Comparison of ENCODE assay signal across 19 cellular contexts in genomic region chr6:157880534-157880933, GRCh38. TPM values are rescaled to one million over a fixed set of nuclear protein-coding genes. Genes with fewer than 3 reads are reported as not detected.
DNase-seq lines count a peak whose midpoint lies in the region; ATAC-seq and TF ChIP-seq lines count a peak whose summit lies in the region.
"Had no signal": no experiment of that assay in that cellular context is flagged by ENCODE, and none has a peak within 500 bp of the region (broad histone marks: within the 10 kb centered on the region; RNA-seq: fewer than 3 reads in every experiment).

No MANE protein-coding gene starts in this region.

- TF ChIP-seq CTCF in GM23338 (conservative IDR thresholded peaks at IDR 0.05; ENCODE audit: low read depth in 2 of 2): no peak

- H3K36me3 Mint-ChIP-seq in CD4-positive, alpha-beta memory T cell: peaks cover 47 to 59% of the 10 kb centered on the region in 2 donors
- peaks cover 36% of the 10 kb centered on the region for H3K36me3 Mint-ChIP-seq in GM23338 (ENCODE audit: low read depth)
- H3K36me3 Mint-ChIP-seq in naive thymus-derived CD8-positive, alpha-beta T cell: peaks cover 7 to 68% (median 50%) of the 10 kb centered on the region in 3 donors

- H2AFZ ChIP-seq in GM23338: no peak overlapping the region

- H3K4me3 ChIP-seq in CD4-positive, alpha-beta memory T cell (ENCODE audit: low read length in 2 of 2): no peak overlapping the region
- H3K4me3 ChIP-seq in GM23338: no peak overlapping the region
- H3K4me3 ChIP-seq: adrenal gland, cardiac muscle cell, upper lobe of right lung had no signal

- H3K9me2 ChIP-seq in GM23338 (ENCODE audit: insufficient read depth): peaks cover 3% of the 10 kb centered on the region; the same call in 1 of the 2 replicates

- no peaks in the 10 kb centered on the region for H3F3A ChIP-seq in GM23338 (replicated peaks; ENCODE audit: low read depth)

- H3K79me2 ChIP-seq in GM23338 (replicated peaks; ENCODE audit: insufficient read depth): no peaks in the 10 kb centered on the region

- H3K27ac ChIP-seq in CD4-positive, alpha-beta memory T cell (ENCODE audit: low read depth, low read length): no peak overlapping the region
- H3K27ac ChIP-seq in GM23338 (ENCODE audit: low read depth) (no peak overlapping the region), angular gyrus (ENCODE audit: low read depth, low read length) (peak overlapping the region; percentile 57)
- H3K27ac ChIP-seq: adrenal gland, upper lobe of right lung had no signal

- peak overlapping the region in 1 of 8 donors; percentile 57 for H3K4me3 Mint-ChIP-seq in CD4-positive, alpha-beta memory T cell
- H3K4me3 Mint-ChIP-seq in GM23338: no peak overlapping the region
- H3K4me3 Mint-ChIP-seq in naive thymus-derived CD8-positive, alpha-beta T cell: peak overlapping the region in 1 of 10 donors; percentile 2

- DNase-seq in CD4-positive, alpha-beta memory T cell: no peak
- DNase-seq in GM23338 (ENCODE audit: low spot score) (no peak), hippocampal formation (lab: John Stamatoyannopoulos, UW) (no peak), HPDE6-E6E7 (ENCODE audit: extremely low spot score) (no peak), NCI-H146 treated with DMSO at 0.1 percent for 48 hours (lab: John Stamatoyannopoulos, UW; ENCODE audit: unreplicated experiment) (no peak), H4 (ENCODE audit: low spot score) (no peak)
- DNase-seq in naive thymus-derived CD8-positive, alpha-beta T cell: no peak
- DNase-seq: activated CD4-positive, alpha-beta T cell treated with anti-CD3 and anti-CD28 coated beads, Interleukin-2, amount 50 U/mL, for 1 hour; activated T-cell treated with anti-CD3 and anti-CD28 coated beads, Interleukin-2, amount 50 U/mL, for 1 hour; adrenal gland; effector CD4-positive, alpha-beta T cell; KBM-7; NCI-H524 treated with DMSO at 0.1 percent for 48 hours; stimulated activated naive CD4-positive, alpha-beta T cell treated with Interleukin-2 at 50 U/mL for 16 hours; upper lobe of right lung had no signal

- no peaks in the 10 kb centered on the region for H4K20me1 ChIP-seq in GM23338 (replicated peaks; ENCODE audit: insufficient read depth)

- no peaks in the 10 kb centered on the region for H3K27me3 Mint-ChIP-seq in CD4-positive, alpha-beta memory T cell
- H3K27me3 Mint-ChIP-seq in GM23338 (ENCODE audit: insufficient read depth, low read depth, poor library complexity): peaks cover 6% of the 10 kb centered on the region
- no peaks in the 10 kb centered on the region for H3K27me3 Mint-ChIP-seq in naive thymus-derived CD8-positive, alpha-beta T cell

- no peak overlapping the region for H3K4me2 ChIP-seq in GM23338

- H3K9me3 Mint-ChIP-seq in CD4-positive, alpha-beta memory T cell: no peaks in the 10 kb centered on the region
- no peaks in the 10 kb centered on the region for H3K9me3 Mint-ChIP-seq in GM23338
- H3K9me3 Mint-ChIP-seq in naive thymus-derived CD8-positive, alpha-beta T cell: no peaks in the 10 kb centered on the region

- peaks cover 10% of the 10 kb centered on the region for H3K36me3 ChIP-seq in CD4-positive, alpha-beta memory T cell (ENCODE audit: insufficient read depth, low read length)
- H3K36me3 ChIP-seq in GM23338 (ENCODE audit: insufficient read depth): peaks cover 10% of the 10 kb centered on the region

- H3K27me3 ChIP-seq in CD4-positive, alpha-beta memory T cell (ENCODE audit: insufficient read depth, low read length): no peaks in the 10 kb centered on the region
- no peaks in the 10 kb centered on the region for H3K27me3 ChIP-seq in GM23338 (ENCODE audit: insufficient read depth)
- H3K27me3 ChIP-seq: adrenal gland, cardiac muscle cell, upper lobe of right lung had no signal

- H3K9me3 ChIP-seq in CD4-positive, alpha-beta memory T cell (ENCODE audit: control insufficient read depth in 1 of 2, low read length in 2 of 2): no peaks in the 10 kb centered on the region
- H3K9me3 ChIP-seq: adrenal gland, upper lobe of right lung had no signal

- peaks cover 29 to 77% (median 50%) of the 10 kb centered on the region in 4 donors for H3K4me1 Mint-ChIP-seq in CD4-positive, alpha-beta memory T cell
- peaks cover 40% of the 10 kb centered on the region for H3K4me1 Mint-ChIP-seq in GM23338
- H3K4me1 Mint-ChIP-seq in naive thymus-derived CD8-positive, alpha-beta T cell: peaks cover 32 to 79% (median 72%) of the 10 kb centered on the region in 4 donors

- POLR2A ChIA-PET in CD4-positive, alpha-beta memory T cell (lab: Charles Lee; ENCODE audit: partially characterized antibody): no interaction called here
- POLR2A ChIA-PET in naive thymus-derived CD8-positive, alpha-beta T cell (lab: Charles Lee): no interaction called here

- peak overlapping the region in 5 of 7 donors; percentile 23 to 74 (median 56) for H3K27ac Mint-ChIP-seq in CD4-positive, alpha-beta memory T cell
- H3K27ac Mint-ChIP-seq in GM23338: peak overlapping the region; percentile 3; the same call in 1 of the 2 replicates
- peak overlapping the region in 7 of 10 donors; percentile 24 to 79 (median 54) for H3K27ac Mint-ChIP-seq in naive thymus-derived CD8-positive, alpha-beta T cell

- intact Hi-C loops in CD4-positive, alpha-beta memory T cell (cut with micrococcal nuclease): no loop called here

- H3K4me1 ChIP-seq in CD4-positive, alpha-beta memory T cell (ENCODE audit: insufficient read depth, low read length): peaks cover 37% of the 10 kb centered on the region
- H3K4me1 ChIP-seq in GM23338 (ENCODE audit: insufficient read depth): peaks cover 25% of the 10 kb centered on the region
- H3K4me1 ChIP-seq: adrenal gland had no signal

- CTCF ChIA-PET in CD4-positive, alpha-beta memory T cell (lab: Charles Lee; ENCODE audit: partially characterized antibody): interaction anchor here (0.7 to 11.7 kb wide), 3 partner anchors 8 to 145 kb away, joined by 3 to 314 read pairs (median 8); no protein-coding TSS in a partner anchor

- ATAC-seq in GM23338: no peak
- no peak for ATAC-seq in naive thymus-derived CD8-positive, alpha-beta T cell
- ATAC-seq: Right ventricle myocardium inferior had no signal

TF ChIP-seq in GM23338, 12 proteins besides CTCF, POLR2A, EP300 and RAD21:
- TF ChIP-seq ZNF114 (CRISPR knock-in tag; IDR thresholded peaks at IDR 0.05) (no peak), REST (IDR thresholded peaks at IDR 0.05; ENCODE audit: unreplicated experiment) (no peak), EZH2phosphoT487 (IDR thresholded peaks at IDR 0.05; ENCODE audit: unreplicated experiment) (no peak), ZNF331 (CRISPR knock-in tag; IDR thresholded peaks at IDR 0.05; ENCODE audit: low read depth) (no peak), STAT1 (IDR thresholded peaks at IDR 0.05; ENCODE audit: unreplicated experiment) (no peak), CREB1 (CRISPR knock-in tag; IDR thresholded peaks at IDR 0.05; ENCODE audit: low read depth) (no peak)

RNA-seq across cellular contexts. Expression of gene SNX9, which starts 57.5 kb away (rescaled TPM):
- total RNA-seq in CD4-positive, alpha-beta memory T cell: 10 to 100 TPM; 21.5 to 21.9 TPM
- polyA plus RNA-seq in CD4-positive, alpha-beta memory T cell: 10 to 100 TPM; 12.9 to 19.4 TPM
- total RNA-seq in GM23338 (2014; rRNA removed; shearing (Covaris generic)): 21.2 and 23.3 TPM in 2 replicates
- 18.1 and 18.4 TPM in 2 replicates for polyA plus RNA-seq in GM23338 (2016; fragmentation: Nextera tagmentation; extraction: Ambion mirVana)
- total RNA-seq in naive thymus-derived CD8-positive, alpha-beta T cell: 10 to 100 TPM; 38.2 TPM
- polyA plus RNA-seq in naive thymus-derived CD8-positive, alpha-beta T cell: 10 to 100 TPM; 15.6 to 32.8 (median 19.7) TPM
- 15.6 and 18.2 TPM in 2 replicates for total RNA-seq in H4 (2014; rRNA removed; shearing (Covaris generic))
- total RNA-seq: OCI-LY7 had no signal

Comparison
In these comparisons a context has a peak if more than half of its experiments do, and no peak if none do; other contexts are left out.
1. H3K27ac Mint-ChIP-seq: peak in every context shown above with its lines; median percentile 56 in CD4-positive, alpha-beta memory T cell; 54 in naive thymus-derived CD8-positive, alpha-beta T cell; 3 in GM23338.